7 cellular contexts compared by ENCODE assay signal in the genomic region with DNA sequence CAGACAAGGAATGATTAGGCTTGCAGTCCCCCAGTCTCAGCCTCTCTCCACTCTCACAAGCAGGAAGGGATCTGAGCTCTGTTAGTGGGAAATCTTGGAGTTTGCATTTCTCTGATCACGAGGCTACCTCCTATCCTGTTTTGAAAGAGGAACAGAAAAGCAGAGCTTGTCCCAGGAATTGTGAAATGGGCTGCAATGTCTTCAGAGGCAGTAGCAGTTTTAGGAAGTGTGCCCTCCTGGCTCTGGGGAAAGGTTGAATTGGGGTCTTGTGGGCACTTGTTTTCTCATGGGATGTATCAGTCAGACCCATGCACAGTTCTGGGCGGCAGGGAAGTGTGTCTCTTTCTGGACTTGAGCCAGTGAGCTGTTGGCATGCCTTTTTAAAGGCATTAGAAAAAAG. TPM values are rescaled to one million over a fixed set of nuclear protein-coding genes. Genes with fewer than 3 reads are reported as not detected.
DNase-seq lines count a peak whose midpoint lies in the region; ATAC-seq, FAIRE-seq and TF ChIP-seq lines count a peak whose summit lies in the region.
"Had no signal": no experiment of that assay in that cellular context is flagged by ENCODE, and none has a peak within 500 bp of the region (broad histone marks: within the 10 kb centered on the region; RNA-seq: fewer than 3 reads in every experiment).

No MANE protein-coding gene starts in this region.

- H3K27ac ChIP-seq in skeletal muscle tissue (ENCODE audit: low read depth, low read length): peak overlapping the region; percentile 21

- H3K27me3 ChIP-seq in skeletal muscle tissue (ENCODE audit: control insufficient read depth in 3 of 3, insufficient read depth in 3 of 3, low read length in 3 of 3): no peaks in the 10 kb centered on the region

- no peak for TF ChIP-seq POLR2A in NB4 (IDR thresholded peaks at IDR 0.05; ENCODE audit: extremely low read depth, insufficient read length)

- H3K36me3 Mint-ChIP-seq in activated CD8-positive, alpha-beta T cell treated with anti-CD3 and anti-CD28 coated beads for 36 hours (ENCODE audit: low read depth): peaks cover 32% of the 10 kb centered on the region

- no peak overlapping the region for H3K4me3 ChIP-seq in NB4 (ENCODE audit: low read depth, low read length)
- no peak overlapping the region for H3K4me3 ChIP-seq in fibroblast of pulmonary artery (replicated peaks; ENCODE audit: low read depth, low read length)
- H3K4me3 ChIP-seq in skeletal muscle tissue (ENCODE audit: low read length in 3 of 3): no peak overlapping the region

- intact Hi-C loops in activated CD8-positive, alpha-beta T cell treated with anti-CD3 and anti-CD28 coated beads for 36 hours (cut with micrococcal nuclease): no loop called here

- peaks cover 62 to 72% (median 65%) of the 10 kb centered on the region in 3 donors for H3K36me3 ChIP-seq in skeletal muscle tissue (ENCODE audit: control insufficient read depth in 3 of 3, insufficient read depth in 3 of 3, low read length in 3 of 3)

- FAIRE-seq in D721Med (lab: Jason Lieb, UNC): no peak

- H3K4me3 Mint-ChIP-seq in activated CD8-positive, alpha-beta T cell treated with anti-CD3 and anti-CD28 coated beads for 36 hours: no peak overlapping the region

- H3K27ac Mint-ChIP-seq in activated CD8-positive, alpha-beta T cell treated with anti-CD3 and anti-CD28 coated beads for 36 hours: no peak overlapping the region

- H3K9ac ChIP-seq in skeletal muscle tissue (ENCODE audit: low read depth in 1 of 3, low read length in 3 of 3): no peak overlapping the region

- no peak for TF ChIP-seq CTCF in NB4 (IDR thresholded peaks at IDR 0.05; ENCODE audit: low read depth, low read length)
- no peak for TF ChIP-seq CTCF in fibroblast of pulmonary artery (IDR thresholded peaks at IDR 0.05; ENCODE audit: low read length, missing control alignments)
- no peak for TF ChIP-seq CTCF in activated CD8-positive, alpha-beta T cell treated with anti-CD3 and anti-CD28 coated beads for 36 hours (IDR thresholded peaks at IDR 0.05)
- no peak for TF ChIP-seq CTCF in D721Med (IDR thresholded peaks at IDR 0.05; ENCODE audit: insufficient read depth, missing control alignments)

- no peak for ATAC-seq in activated CD8-positive, alpha-beta T cell treated with anti-CD3 and anti-CD28 coated beads for 36 hours
- no peak for ATAC-seq in GM18870 (IDR thresholded peaks at IDR 0.05; ENCODE audit: unreplicated experiment)

- H3K27me3 Mint-ChIP-seq in activated CD8-positive, alpha-beta T cell treated with anti-CD3 and anti-CD28 coated beads for 36 hours: no peaks in the 10 kb centered on the region

- POLR2A ChIA-PET in activated CD8-positive, alpha-beta T cell treated with anti-CD3 and anti-CD28 coated beads for 36 hours (lab: Charles Lee): interaction anchor here (0.9 to 1.6 kb wide), 6 partner anchors 9 to 43 kb away, joined by 3 to 9 read pairs (median 5); a partner anchor contains a TSS

- DNase-seq in NB4 (ENCODE audit: low read depth) (peak; percentile 85), fibroblast of pulmonary artery (ENCODE audit: low read depth) (peak; percentile 42), D721Med (ENCODE audit: insufficient read length, low spot score) (no peak)
- no peak for DNase-seq in activated CD8-positive, alpha-beta T cell treated with anti-CD3 and anti-CD28 coated beads for 36 hours
- DNase-seq: MM.1S had no signal

- no peaks in the 10 kb centered on the region for H3K9me3 ChIP-seq in skeletal muscle tissue (ENCODE audit: control insufficient read depth in 3 of 3, low read length in 3 of 3)

- H3K9me3 Mint-ChIP-seq in activated CD8-positive, alpha-beta T cell treated with anti-CD3 and anti-CD28 coated beads for 36 hours: no peaks in the 10 kb centered on the region

- H3K4me1 Mint-ChIP-seq in activated CD8-positive, alpha-beta T cell treated with anti-CD3 and anti-CD28 coated beads for 36 hours (ENCODE audit: low read depth): no peaks in the 10 kb centered on the region

- H3K4me1 ChIP-seq in skeletal muscle tissue (ENCODE audit: control insufficient read depth in 3 of 3, insufficient read depth in 3 of 3, low read length in 3 of 3): peaks cover 0 to 4% (median 0%) of the 10 kb centered on the region in 3 donors

- CTCF ChIA-PET in activated CD8-positive, alpha-beta T cell treated with anti-CD3 and anti-CD28 coated beads for 36 hours (lab: Charles Lee): interaction anchor here (1.1 to 4.8 kb wide), 5 partner anchors 12 to 184 kb away, joined by 3 to 54 read pairs (median 5); no protein-coding TSS in a partner anchor

RNA-seq across cellular contexts. Expression of a gene that starts 22.8 kb away (rescaled TPM):
- 22.4 TPM for total RNA-seq in skeletal muscle tissue
- 100 to 1,000 TPM; 108 to 116 TPM for total RNA-seq in activated CD8-positive, alpha-beta T cell treated with anti-CD3 and anti-CD28 coated beads for 36 hours

RNA-seq across cellular contexts. Expression of a gene that starts 33.1 kb away (rescaled TPM):
- 4.7 TPM for total RNA-seq in skeletal muscle tissue
- total RNA-seq in activated CD8-positive, alpha-beta T cell treated with anti-CD3 and anti-CD28 coated beads for 36 hours: 10 to 100 TPM; 65.5 to 65.8 TPM

RNA-seq across cellular contexts. Expression of a gene that starts 33.4 kb away (rescaled TPM):
- total RNA-seq in skeletal muscle tissue: 71.5 TPM
- total RNA-seq in activated CD8-positive, alpha-beta T cell treated with anti-CD3 and anti-CD28 coated beads for 36 hours: 10 to 100 TPM; 76.3 to 80.0 TPM

RNA-seq across cellular contexts. Expression of a gene that starts 42.7 kb away (rescaled TPM):
- 7.8 TPM for total RNA-seq in skeletal muscle tissue
- total RNA-seq in activated CD8-positive, alpha-beta T cell treated with anti-CD3 and anti-CD28 coated beads for 36 hours: 10 to 100 TPM; 42.4 to 43.8 TPM

RNA-seq across cellular contexts. Expression of a gene that starts 45.5 kb away (rescaled TPM):
- total RNA-seq in skeletal muscle tissue: 62.1 TPM
- 100 to 1,000 TPM; 506 to 525 TPM for total RNA-seq in activated CD8-positive, alpha-beta T cell treated with anti-CD3 and anti-CD28 coated beads for 36 hours

Comparison
In these comparisons a context has a peak if more than half of its experiments do, and no peak if none do; other contexts are left out.
1. DNase-seq: peak in NB4 (single experiment) and fibroblast of pulmonary artery (single experiment); none in activated CD8-positive, alpha-beta T cell treated with anti-CD3 and anti-CD28 coated beads for 36 hours (single experiment) and D721Med (single experiment).
2. RNA of a gene that starts 33.1 kb away (total RNA-seq): 65.5 to 65.8 TPM in activated CD8-positive, alpha-beta T cell treated with anti-CD3 and anti-CD28 coated beads for 36 hours; 4.7 TPM in skeletal muscle tissue (single experiment); every median in the first group is over 10 times any median in the second.